1 cellular context compared by ENCODE assay signal in genomic region chr3:58124387-58124786, GRCh38.
TF ChIP-seq lines count a peak whose summit lies in the region.

No MANE protein-coding gene starts in this region.

TF ChIP-seq in H1, 55 proteins besides CTCF, POLR2A, EP300 and RAD21:
- TF ChIP-seq BRCA1 (IDR thresholded peaks at IDR 0.05; ENCODE audit: low read depth, low read length) = no peak
- no peak for TF ChIP-seq ZNF274 (IDR thresholded peaks at IDR 0.05; ENCODE audit: borderline replicate concordance, extremely low read depth, low read length)
- no peak for TF ChIP-seq TBP (IDR thresholded peaks at IDR 0.05; ENCODE audit: low read depth, low read length)
- no peak for TF ChIP-seq POU5F1 (IDR thresholded peaks at IDR 0.05; ENCODE audit: low read depth, low read length)
- no peak for TF ChIP-seq PHF8 (conservative IDR thresholded peaks at IDR 0.05; ENCODE audit: low read depth, low read length)
- no peak for TF ChIP-seq SP4 (IDR thresholded peaks at IDR 0.05; ENCODE audit: low read length)
- TF ChIP-seq MAFK (IDR thresholded peaks at IDR 0.05; ENCODE audit: low read depth, low read length) = no peak
- TF ChIP-seq RFX5 (IDR thresholded peaks at IDR 0.05; ENCODE audit: borderline replicate concordance, low read depth, low read length) = no peak
- TF ChIP-seq USF2 (IDR thresholded peaks at IDR 0.05; ENCODE audit: low read length) = no peak
- TF ChIP-seq SP1 (IDR thresholded peaks at IDR 0.05; ENCODE audit: low read depth, low read length) = no peak
